ENCODE assay signal across 10 cellular contexts in genomic region chr4:55125763-55126541, GRCh38. TPM values are rescaled to one million over a fixed set of nuclear protein-coding genes. Genes with fewer than 3 reads are reported as not detected.
DNase-seq lines count a peak whose midpoint lies in the region; ATAC-seq, FAIRE-seq and TF ChIP-seq lines count a peak whose summit lies in the region.
"Had no signal": no experiment of that assay in that cellular context is flagged by ENCODE, and none has a peak within 500 bp of the region (broad histone marks: within the 10 kb centered on the region; RNA-seq: fewer than 3 reads in every experiment).

No MANE protein-coding gene starts in this region.

- FAIRE-seq in HTR-8/SVneo (lab: Jason Lieb, UNC) = no peak

- H3K4me1 ChIP-seq in hepatocyte (ENCODE audit: insufficient read depth) = no peaks in the 10 kb centered on the region
- peaks cover 0 to 20% (median 11%) of the 10 kb centered on the region in 6 donors for H3K4me1 ChIP-seq in spleen

- 6% methylated on average over 32 of the region's 32 CpGs for WGBS in hepatocyte (ENCODE audit: low lambda C conversion rate, missing lambda C conversion rate)
- 4 to 7% (median 4%) methylated on average over 26 to 32 of the region's 32 CpGs for WGBS in spleen, 5 donors

- H3K4me2 ChIP-seq in hepatocyte = peak overlapping the region; percentile 94
- H3K4me2 ChIP-seq: KMS-11 had no signal

- no peaks in the 10 kb centered on the region for H3K9me3 ChIP-seq in hepatocyte (ENCODE audit: low read depth)
- H3K9me3 ChIP-seq in spleen = peaks cover 0 to 6% (median 0%) of the 10 kb centered on the region in 8 donors

- intact Hi-C loops in spleen (cut with DNase I; ENCODE audit: low total_unique reads) = no loop called here

- no peak for TF ChIP-seq POLR2A in spleen (IDR thresholded peaks at IDR 0.05)

- H3K27me3 Mint-ChIP-seq in activated naive CD8-positive, alpha-beta T cell treated with anti-CD3 and anti-CD28 coated beads, Interleukin-2, amount 50 U/mL, for 24 hours = peaks cover 49% of the 10 kb centered on the region

- H3K36me3 ChIP-seq in hepatocyte (replicated peaks; ENCODE audit: insufficient read depth, low read depth) (no peaks in the 10 kb centered on the region), spleen (no peaks in the 10 kb centered on the region)

- H3K27me3 ChIP-seq in hepatocyte (peaks cover 51% of the 10 kb centered on the region), spleen (replicated peaks in 1 of 7) (peaks cover 0 to 60% (median 41%) of the 10 kb centered on the region in 7 donors)

- H3K27ac Mint-ChIP-seq in activated naive CD8-positive, alpha-beta T cell treated with anti-CD3 and anti-CD28 coated beads, Interleukin-2, amount 50 U/mL, for 24 hours = no peak overlapping the region

- peaks cover 6% of the 10 kb centered on the region for H3K4me1 Mint-ChIP-seq in activated naive CD8-positive, alpha-beta T cell treated with anti-CD3 and anti-CD28 coated beads, Interleukin-2, amount 50 U/mL, for 24 hours

- no peaks in the 10 kb centered on the region for H3K9me2 ChIP-seq in hepatocyte (replicated peaks; ENCODE audit: insufficient read depth)

- no peak for ATAC-seq in activated naive CD8-positive, alpha-beta T cell treated with anti-CD3 and anti-CD28 coated beads, Interleukin-2, amount 50 U/mL, for 24 hours
- no peak for ATAC-seq in GM18519 (IDR thresholded peaks at IDR 0.05; ENCODE audit: low FRiP score, unreplicated experiment)
- ATAC-seq in left lobe of liver = no peak
- ATAC-seq in HG03025 (IDR thresholded peaks at IDR 0.05; ENCODE audit: low FRiP score, unreplicated experiment) = no peak

- H3K36me3 Mint-ChIP-seq in activated naive CD8-positive, alpha-beta T cell treated with anti-CD3 and anti-CD28 coated beads, Interleukin-2, amount 50 U/mL, for 24 hours (ENCODE audit: low read depth) = no peaks in the 10 kb centered on the region

- H3K4me3 Mint-ChIP-seq in activated naive CD8-positive, alpha-beta T cell treated with anti-CD3 and anti-CD28 coated beads, Interleukin-2, amount 50 U/mL, for 24 hours = peak overlapping the region; percentile 17

- DNase-seq in HTR-8/SVneo (ENCODE audit: insufficient read length, low spot score) = peak; percentile 0
- no peak for DNase-seq in activated naive CD8-positive, alpha-beta T cell treated with anti-CD3 and anti-CD28 coated beads, Interleukin-2, amount 50 U/mL, for 24 hours
- DNase-seq in hepatocyte (ENCODE audit: low spot score) = no peak
- DNase-seq in spleen = no peak
- no peak for DNase-seq in SK-N-DZ (ENCODE audit: low spot score)
- DNase-seq in left lobe of liver (ENCODE audit: low spot score) = no peak

- H3K4me3 ChIP-seq in hepatocyte (peak overlapping the region; percentile 67), spleen (peak overlapping the region in 6 of 8 donors; percentile 11 to 59 (median 32))

- no peaks in the 10 kb centered on the region for H3K9me3 Mint-ChIP-seq in activated naive CD8-positive, alpha-beta T cell treated with anti-CD3 and anti-CD28 coated beads, Interleukin-2, amount 50 U/mL, for 24 hours

- TF ChIP-seq CTCF in hepatocyte (IDR thresholded peaks at IDR 0.05; ENCODE audit: poor library complexity) (no peak), spleen (IDR thresholded peaks at IDR 0.05 in 8 of 11, conservative IDR thresholded peaks at IDR 0.05 in 3 of 11) (no peak)

- H4K20me1 ChIP-seq in hepatocyte (ENCODE audit: insufficient read depth, poor library complexity, severe bottlenecking) = no peaks in the 10 kb centered on the region

- peaks cover 10% of the 10 kb centered on the region for H3K79me2 ChIP-seq in hepatocyte

- H3K27ac ChIP-seq in hepatocyte = no peak overlapping the region
- H3K27ac ChIP-seq in spleen = no peak overlapping the region
- H3K27ac ChIP-seq: epithelial cell of prostate, KMS-11 had no signal

- H2AFZ ChIP-seq in hepatocyte = peak overlapping the region; percentile 73

RNA-seq across cellular contexts. Expression of gene KDR, which starts 0.6 kb away (rescaled TPM):
- total RNA-seq in hepatocyte (93.3 and 104 TPM in 2 replicates), spleen (10 to 100 TPM in 6 of 7 donors, 1 to 10 TPM in 1; 9.5 to 25.0 (median 20.5) TPM), left lobe of liver (13.5 TPM)
- polyA plus RNA-seq in hepatocyte (96.0 and 96.4 TPM in 2 replicates), spleen (1 to 10 TPM; 1.2 to 2.9 (median 1.6) TPM)
- polyA plus RNA-seq in SK-N-DZ (2014; cell fraction: cytosol; rRNA removed) = not detected in 2 replicates
- not detected in 2 replicates for polyA plus RNA-seq in SK-N-DZ (2014; cell fraction: nucleus; rRNA removed)
